Comparison of ENCODE assay signal across 21 cellular contexts in genomic region chr14:74512431-74512830, GRCh38.
"Had no signal": no experiment of that assay in that cellular context is flagged by ENCODE, and none has a peak within 500 bp of the region (broad histone marks: within the 10 kb centered on the region; RNA-seq: fewer than 3 reads in every experiment).

No MANE protein-coding gene starts in this region.

- DNase-seq: activated CD4-positive, alpha-beta memory T cell treated with anti-CD3 and anti-CD28 coated beads for 36 hours; activated CD4-positive, alpha-beta T cell treated with anti-CD3 and anti-CD28 coated beads for 48 hours; activated naive CD4-positive, alpha-beta T cell treated with anti-CD3 and anti-CD28 coated beads, Interleukin-2, amount 10 ng/mL, durations not matched to agents 7 days and 5 days; activated naive CD8-positive, alpha-beta T cell treated with anti-CD3 and anti-CD28 coated beads, Interleukin-2, amount 50 U/mL, for 24 hours; activated T-cell treated with anti-CD3 and anti-CD28 coated beads, Interleukin-2, amount 50 U/mL, for 48 hours; body of pancreas; dermis blood vessel endothelial cell; effector CD8-positive, alpha-beta T cell; erythroblast; glutamatergic neuron; hippocampal formation; kidney glomerular epithelial cell; small intestine; stimulated activated CD4-positive, alpha-beta T cell treated with anti-CD3 and anti-CD28 coated beads, Interleukin-15, amount 100 ng/mL, for 24 hours; stimulated activated CD8-positive, alpha-beta memory T cell treated with anti-CD3 and anti-CD28 coated beads, Interleukin-4, amount 100 ng/mL, for 48 hours; stimulated activated naive B cell treated with anti-CD40 and anti-IgM and Interleukin-4, amounts not matched to agents 10 μg/mL and 1 μg/mL and 100 μg/mL, for 72 hours had no signal

- H3K4me1 ChIP-seq: body of pancreas, psoas muscle had no signal

- H3K9me3 ChIP-seq: body of pancreas, left lung, ovary, psoas muscle, right atrium auricular region had no signal

- H3K4me3 ChIP-seq: body of pancreas, left lung, ovary, psoas muscle, right atrium auricular region had no signal

- H3K36me3 ChIP-seq: left lung, ovary had no signal

- H3K27ac ChIP-seq: body of pancreas, left lung, ovary, psoas muscle had no signal

- ATAC-seq: activated naive CD8-positive, alpha-beta T cell treated with anti-CD3 and anti-CD28 coated beads, Interleukin-2, amount 50 U/mL, for 24 hours; body of pancreas; left lung; naive thymus-derived CD8-positive, alpha-beta T cell; psoas muscle; stimulated activated naive B cell treated with anti-CD40 and anti-IgM and Interleukin-4, amounts not matched to agents 10 μg/mL and 1 μg/mL and 100 μg/mL, for 72 hours had no signal

- H3K27me3 ChIP-seq: body of pancreas, ovary, right atrium auricular region had no signal
